ENCODE assay signal across 24 cellular contexts in genomic region chr16:81665588-81665987, GRCh38.
"Had no signal": no experiment of that assay in that cellular context is flagged by ENCODE, and none has a peak within 500 bp of the region (broad histone marks: within the 10 kb centered on the region; RNA-seq: fewer than 3 reads in every experiment).

No MANE protein-coding gene starts in this region.

- H3K4me3 Mint-ChIP-seq: activated CD4-positive, alpha-beta T cell treated with anti-CD3 and anti-CD28 coated beads, Interleukin-2, amount 10 ng/mL, durations not matched to agents 7 days and 5 days; activated CD8-positive, alpha-beta T cell treated with anti-CD3 and anti-CD28 coated beads, Interleukin-2, amount 10 ng/mL, durations not matched to agents 7 days and 5 days; endodermal cell; mesothelial cell of epicardium; nephron; stimulated activated naive CD8-positive, alpha-beta T cell treated with anti-CD3 and anti-CD28 coated beads, Interleukin-15, Interleukin-2, amounts not matched to agents 100 ng/mL and 50 ng/mL, for 24 hours had no signal

- H3K9me3 ChIP-seq: esophagus squamous epithelium, gastrocnemius medialis, left ventricle myocardium inferior, neutrophil, ovary, prostate gland, spleen, suprapubic skin, tibial nerve had no signal

- H3K4me1 ChIP-seq: gastrocnemius medialis, left ventricle myocardium inferior, prostate gland had no signal

- H3K9me3 Mint-ChIP-seq: activated CD4-positive, alpha-beta T cell treated with anti-CD3 and anti-CD28 coated beads, Interleukin-2, amount 10 ng/mL, durations not matched to agents 7 days and 5 days; activated T-helper 2 cell treated with anti-CD3 and anti-CD28 coated beads, Interferon-gamma antibody, Interleukin-2, Interleukin-4, amounts not matched to agents 10 μg/mL and 5 μg/mL and 100 μg/mL, durations not matched to agents 14 hours and 24 hours and 36 hours; endodermal cell; mesothelial cell of epicardium; nephron; stimulated activated naive CD8-positive, alpha-beta T cell treated with anti-CD3 and anti-CD28 coated beads, Interleukin-15, Interleukin-2, amounts not matched to agents 100 ng/mL and 50 ng/mL, for 24 hours had no signal

- H3K27ac ChIP-seq: coronary artery, esophagus squamous epithelium, gastrocnemius medialis, left ventricle myocardium inferior, neutrophil, prostate gland, spleen, suprapubic skin, VCaP had no signal

- H3K27me3 Mint-ChIP-seq: activated CD4-positive, alpha-beta T cell treated with anti-CD3 and anti-CD28 coated beads, Interleukin-2, amount 10 ng/mL, durations not matched to agents 7 days and 5 days; stimulated activated naive CD8-positive, alpha-beta T cell treated with anti-CD3 and anti-CD28 coated beads, Interleukin-15, Interleukin-2, amounts not matched to agents 100 ng/mL and 50 ng/mL, for 24 hours had no signal

- H3K27ac Mint-ChIP-seq: activated CD4-positive, alpha-beta T cell treated with anti-CD3 and anti-CD28 coated beads, Interleukin-2, amount 10 ng/mL, durations not matched to agents 7 days and 5 days; activated CD8-positive, alpha-beta T cell treated with anti-CD3 and anti-CD28 coated beads, Interleukin-2, amount 10 ng/mL, durations not matched to agents 7 days and 5 days; activated T-helper 2 cell treated with anti-CD3 and anti-CD28 coated beads, Interferon-gamma antibody, Interleukin-2, Interleukin-4, amounts not matched to agents 10 μg/mL and 5 μg/mL and 100 μg/mL, durations not matched to agents 14 hours and 24 hours and 36 hours; endodermal cell had no signal

- ATAC-seq: activated CD8-positive, alpha-beta T cell treated with anti-CD3 and anti-CD28 coated beads, Interleukin-2, amount 10 ng/mL, durations not matched to agents 7 days and 5 days; gastrocnemius medialis had no signal

- H3K4me1 Mint-ChIP-seq: endodermal cell had no signal

- H3K4me3 ChIP-seq: coronary artery, esophagus squamous epithelium, gastrocnemius medialis, left ventricle myocardium inferior, ovary, prostate gland, spleen, suprapubic skin, tibial nerve had no signal

- DNase-seq: activated CD4-positive, alpha-beta T cell treated with anti-CD3 and anti-CD28 coated beads, Interleukin-2, amount 10 ng/mL, durations not matched to agents 7 days and 5 days; activated CD4-positive, CD25-positive, alpha-beta regulatory T cell treated with anti-CD3 and anti-CD28 coated beads, Interleukin-2, amount 50 U/mL, for 72 hours; activated CD8-positive, alpha-beta T cell treated with anti-CD3 and anti-CD28 coated beads, Interleukin-2, amount 10 ng/mL, durations not matched to agents 7 days and 5 days; activated naive CD4-positive, alpha-beta T cell; cerebellar nuclear complex; endodermal cell; esophagus squamous epithelium; gastrocnemius medialis; hippocampal formation; left ventricle myocardium inferior; spleen; stimulated activated CD4-positive, alpha-beta T cell treated with anti-CD3 and anti-CD28 coated beads, Interleukin-4, amount 100 ng/mL, for 1 hour; T-helper 2 cell had no signal

- H3K27me3 ChIP-seq: esophagus squamous epithelium, gastrocnemius medialis, neutrophil, ovary, spleen, suprapubic skin, tibial nerve had no signal

- H3K36me3 ChIP-seq: gastrocnemius medialis, ovary, prostate gland had no signal
